ENCODE assay signal across 1 cellular context in the genomic region with DNA sequence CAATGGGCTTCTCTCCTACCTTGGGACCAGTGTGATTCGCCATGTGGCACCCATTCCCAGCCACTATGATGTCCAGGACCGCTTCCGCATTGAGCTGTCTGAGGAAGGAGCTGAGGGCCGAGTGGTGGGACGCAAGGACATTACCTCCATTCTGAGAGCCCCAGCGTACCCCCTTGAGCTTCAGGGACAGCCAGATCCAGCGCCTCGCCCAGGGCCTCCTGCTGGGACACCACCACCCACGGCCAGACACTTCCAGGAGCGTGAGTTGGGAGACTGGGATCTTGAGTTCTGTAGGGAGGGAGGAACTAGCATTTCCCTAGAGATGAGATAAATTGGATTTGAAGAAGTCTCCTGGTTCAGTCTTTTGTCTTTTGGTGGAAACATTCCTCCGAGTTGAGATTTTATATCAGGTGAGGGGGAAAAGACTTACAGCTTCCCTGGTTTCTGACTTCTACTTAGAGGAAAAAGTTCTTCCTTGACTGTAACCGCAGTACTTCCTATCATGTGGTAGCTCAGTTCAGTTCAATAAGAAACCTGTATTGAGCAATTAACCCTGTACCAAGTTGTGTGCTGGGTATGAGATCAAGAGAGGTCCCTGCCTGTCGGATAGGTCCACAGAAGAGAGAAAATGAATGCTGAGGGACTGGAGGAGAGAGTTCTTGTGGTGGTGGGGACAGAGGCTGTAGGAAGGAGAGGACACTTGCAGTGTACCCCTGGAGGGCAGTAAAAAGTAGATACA.
TF ChIP-seq lines count a peak whose summit lies in the region.

No MANE protein-coding gene starts in this region.

TF ChIP-seq in GM12878, 131 proteins besides CTCF, POLR2A, EP300 and RAD21:
- TF ChIP-seq CBFB (IDR thresholded peaks at IDR 0.05; ENCODE audit: low read depth) (no peak), CEBPB (IDR thresholded peaks at IDR 0.05; ENCODE audit: borderline replicate concordance in 1 of 2, low read depth in 2 of 2, low read length in 2 of 2) (no peak), SIX5 (IDR thresholded peaks at IDR 0.05; ENCODE audit: low read depth, low read length, severe bottlenecking) (no peak), SPI1 (IDR thresholded peaks at IDR 0.05; ENCODE audit: borderline replicate concordance, insufficient read depth, low read depth, low read length) (no peak), EED (IDR thresholded peaks at IDR 0.05; ENCODE audit: low read depth) (no peak), MEF2A (IDR thresholded peaks at IDR 0.05; ENCODE audit: insufficient read depth, low read depth, low read length) (no peak), KDM1A (IDR thresholded peaks at IDR 0.05; ENCODE audit: borderline replicate concordance) (no peak), BMI1 (IDR thresholded peaks at IDR 0.05; ENCODE audit: borderline replicate concordance) (no peak), CBX5 (IDR thresholded peaks at IDR 0.05; ENCODE audit: low read depth) (no peak), BHLHE40 (IDR thresholded peaks at IDR 0.05; ENCODE audit: borderline replicate concordance in 1 of 2, low read depth in 2 of 2, low read length in 1 of 2) (no peak), SRF (IDR thresholded peaks at IDR 0.05; ENCODE audit: low read depth in 2 of 2, low read length in 2 of 2) (no peak), PAX8 (IDR thresholded peaks at IDR 0.05) (no peak), POU2F2 (IDR thresholded peaks at IDR 0.05; ENCODE audit: borderline replicate concordance, low read depth, low read length) (no peak), BCL11A (IDR thresholded peaks at IDR 0.05; ENCODE audit: low read depth, low read length) (no peak), ESRRA (IDR thresholded peaks at IDR 0.05; ENCODE audit: low read length) (no peak), ZNF622 (IDR thresholded peaks at IDR 0.05) (no peak)
- TF ChIP-seq, protein P1, sequence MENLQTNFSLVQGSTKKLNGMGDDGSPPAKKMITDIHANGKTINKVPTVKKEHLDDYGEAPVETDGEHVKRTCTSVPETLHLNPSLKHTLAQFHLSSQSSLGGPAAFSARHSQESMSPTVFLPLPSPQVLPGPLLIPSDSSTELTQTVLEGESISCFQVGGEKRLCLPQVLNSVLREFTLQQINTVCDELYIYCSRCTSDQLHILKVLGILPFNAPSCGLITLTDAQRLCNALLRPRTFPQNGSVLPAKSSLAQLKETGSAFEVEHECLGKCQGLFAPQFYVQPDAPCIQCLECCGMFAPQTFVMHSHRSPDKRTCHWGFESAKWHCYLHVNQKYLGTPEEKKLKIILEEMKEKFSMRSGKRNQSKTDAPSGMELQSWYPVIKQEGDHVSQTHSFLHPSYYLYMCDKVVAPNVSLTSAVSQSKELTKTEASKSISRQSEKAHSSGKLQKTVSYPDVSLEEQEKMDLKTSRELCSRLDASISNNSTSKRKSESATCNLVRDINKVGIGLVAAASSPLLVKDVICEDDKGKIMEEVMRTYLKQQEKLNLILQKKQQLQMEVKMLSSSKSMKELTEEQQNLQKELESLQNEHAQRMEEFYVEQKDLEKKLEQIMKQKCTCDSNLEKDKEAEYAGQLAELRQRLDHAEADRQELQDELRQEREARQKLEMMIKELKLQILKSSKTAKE (IDR thresholded peaks at IDR 0.05; ENCODE audit: low read depth, poor library complexity, severe bottlenecking), result no peak
- TF ChIP-seq, protein P2, sequence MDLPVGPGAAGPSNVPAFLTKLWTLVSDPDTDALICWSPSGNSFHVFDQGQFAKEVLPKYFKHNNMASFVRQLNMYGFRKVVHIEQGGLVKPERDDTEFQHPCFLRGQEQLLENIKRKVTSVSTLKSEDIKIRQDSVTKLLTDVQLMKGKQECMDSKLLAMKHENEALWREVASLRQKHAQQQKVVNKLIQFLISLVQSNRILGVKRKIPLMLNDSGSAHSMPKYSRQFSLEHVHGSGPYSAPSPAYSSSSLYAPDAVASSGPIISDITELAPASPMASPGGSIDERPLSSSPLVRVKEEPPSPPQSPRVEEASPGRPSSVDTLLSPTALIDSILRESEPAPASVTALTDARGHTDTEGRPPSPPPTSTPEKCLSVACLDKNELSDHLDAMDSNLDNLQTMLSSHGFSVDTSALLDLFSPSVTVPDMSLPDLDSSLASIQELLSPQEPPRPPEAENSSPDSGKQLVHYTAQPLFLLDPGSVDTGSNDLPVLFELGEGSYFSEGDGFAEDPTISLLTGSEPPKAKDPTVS (IDR thresholded peaks at IDR 0.05; ENCODE audit: low read depth, low read length), result no peak
- TF ChIP-seq, protein P3, sequence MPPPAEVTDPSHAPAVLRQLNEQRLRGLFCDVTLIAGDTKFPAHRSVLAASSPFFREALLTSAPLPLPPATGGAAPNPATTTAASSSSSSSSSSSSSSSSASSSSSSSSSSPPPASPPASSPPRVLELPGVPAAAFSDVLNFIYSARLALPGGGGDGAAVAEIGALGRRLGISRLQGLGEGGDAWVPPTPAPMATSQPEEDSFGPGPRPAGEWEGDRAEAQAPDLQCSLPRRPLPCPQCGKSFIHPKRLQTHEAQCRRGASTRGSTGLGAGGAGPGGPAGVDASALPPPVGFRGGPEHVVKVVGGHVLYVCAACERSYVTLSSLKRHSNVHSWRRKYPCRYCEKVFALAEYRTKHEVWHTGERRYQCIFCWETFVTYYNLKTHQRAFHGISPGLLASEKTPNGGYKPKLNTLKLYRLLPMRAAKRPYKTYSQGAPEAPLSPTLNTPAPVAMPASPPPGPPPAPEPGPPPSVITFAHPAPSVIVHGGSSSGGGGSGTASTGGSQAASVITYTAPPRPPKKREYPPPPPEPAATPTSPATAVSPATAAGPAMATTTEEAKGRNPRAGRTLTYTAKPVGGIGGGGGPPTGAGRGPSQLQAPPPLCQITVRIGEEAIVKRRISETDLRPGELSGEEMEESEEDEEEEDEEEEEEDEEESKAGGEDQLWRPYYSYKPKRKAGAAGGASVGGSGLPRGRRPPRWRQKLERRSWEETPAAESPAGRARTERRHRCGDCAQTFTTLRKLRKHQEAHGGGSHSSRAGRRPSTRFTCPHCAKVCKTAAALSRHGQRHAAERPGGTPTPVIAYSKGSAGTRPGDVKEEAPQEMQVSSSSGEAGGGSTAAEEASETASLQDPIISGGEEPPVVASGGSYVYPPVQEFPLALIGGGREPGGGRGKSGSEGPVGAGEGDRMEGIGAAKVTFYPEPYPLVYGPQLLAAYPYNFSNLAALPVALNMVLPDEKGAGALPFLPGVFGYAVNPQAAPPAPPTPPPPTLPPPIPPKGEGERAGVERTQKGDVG (CRISPR knock-in tag; IDR thresholded peaks at IDR 0.05), result no peak
